Comparison of ENCODE assay signal across 1 cellular context in the genomic region with DNA sequence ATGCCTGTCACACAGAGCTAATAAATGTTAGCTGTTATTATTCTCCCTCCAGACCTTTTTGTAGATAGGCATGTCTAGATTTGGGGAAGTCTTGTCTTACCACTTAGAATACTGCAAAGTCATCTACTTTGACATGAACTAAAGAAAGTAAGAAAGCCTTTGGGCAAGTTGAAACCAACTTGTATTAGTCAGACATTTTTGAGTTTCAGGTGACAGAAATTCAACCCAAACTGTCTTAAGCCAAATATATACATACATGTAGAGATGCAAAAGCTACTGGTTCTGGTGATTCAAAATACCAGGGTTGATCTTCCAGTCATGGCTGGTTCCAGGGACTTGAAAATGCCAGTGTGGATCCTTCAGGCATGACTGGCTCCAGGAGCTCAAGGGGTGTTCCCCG.
TF ChIP-seq lines count a peak whose summit lies in the region.

No MANE protein-coding gene starts in this region.

TF ChIP-seq in GM12878, 131 proteins besides CTCF, POLR2A, EP300 and RAD21:
- TF ChIP-seq HDGF (IDR thresholded peaks at IDR 0.05), result no peak
- TF ChIP-seq CHD1 (IDR thresholded peaks at IDR 0.05; ENCODE audit: low read depth, low read length), result no peak
- TF ChIP-seq PML (IDR thresholded peaks at IDR 0.05; ENCODE audit: low read length), result no peak
- TF ChIP-seq SMARCA5 (IDR thresholded peaks at IDR 0.05), result no peak
- no peak for TF ChIP-seq TCF7 (IDR thresholded peaks at IDR 0.05; ENCODE audit: borderline replicate concordance)
- TF ChIP-seq FOXK2 (IDR thresholded peaks at IDR 0.05), result no peak
- TF ChIP-seq GATAD2B (conservative IDR thresholded peaks at IDR 0.05; ENCODE audit: low read depth), result no peak
- no peak for TF ChIP-seq ZNF274 (IDR thresholded peaks at IDR 0.05; ENCODE audit: insufficient read depth, insufficient read length)
- no peak for TF ChIP-seq CREM (IDR thresholded peaks at IDR 0.05; ENCODE audit: low read depth)
- no peak for TF ChIP-seq BHLHE40 (IDR thresholded peaks at IDR 0.05; ENCODE audit: borderline replicate concordance in 1 of 2, low read depth in 2 of 2, low read length in 1 of 2)
- no peak for TF ChIP-seq RAD51 (IDR thresholded peaks at IDR 0.05)
- TF ChIP-seq BACH1 (IDR thresholded peaks at IDR 0.05; ENCODE audit: borderline replicate concordance), result no peak
- TF ChIP-seq, protein P1, sequence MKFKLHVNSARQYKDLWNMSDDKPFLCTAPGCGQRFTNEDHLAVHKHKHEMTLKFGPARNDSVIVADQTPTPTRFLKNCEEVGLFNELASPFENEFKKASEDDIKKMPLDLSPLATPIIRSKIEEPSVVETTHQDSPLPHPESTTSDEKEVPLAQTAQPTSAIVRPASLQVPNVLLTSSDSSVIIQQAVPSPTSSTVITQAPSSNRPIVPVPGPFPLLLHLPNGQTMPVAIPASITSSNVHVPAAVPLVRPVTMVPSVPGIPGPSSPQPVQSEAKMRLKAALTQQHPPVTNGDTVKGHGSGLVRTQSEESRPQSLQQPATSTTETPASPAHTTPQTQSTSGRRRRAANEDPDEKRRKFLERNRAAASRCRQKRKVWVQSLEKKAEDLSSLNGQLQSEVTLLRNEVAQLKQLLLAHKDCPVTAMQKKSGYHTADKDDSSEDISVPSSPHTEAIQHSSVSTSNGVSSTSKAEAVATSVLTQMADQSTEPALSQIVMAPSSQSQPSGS (IDR thresholded peaks at IDR 0.05; ENCODE audit: low read length), result no peak
- TF ChIP-seq, protein P2, sequence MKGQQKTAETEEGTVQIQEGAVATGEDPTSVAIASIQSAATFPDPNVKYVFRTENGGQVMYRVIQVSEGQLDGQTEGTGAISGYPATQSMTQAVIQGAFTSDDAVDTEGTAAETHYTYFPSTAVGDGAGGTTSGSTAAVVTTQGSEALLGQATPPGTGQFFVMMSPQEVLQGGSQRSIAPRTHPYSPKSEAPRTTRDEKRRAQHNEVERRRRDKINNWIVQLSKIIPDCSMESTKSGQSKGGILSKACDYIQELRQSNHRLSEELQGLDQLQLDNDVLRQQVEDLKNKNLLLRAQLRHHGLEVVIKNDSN (IDR thresholded peaks at IDR 0.05; ENCODE audit: borderline replicate concordance, extremely low read length, insufficient read depth, low read depth, low read length), result no peak
- no peak for TF ChIP-seq ESRRA (IDR thresholded peaks at IDR 0.05; ENCODE audit: low read length)
- TF ChIP-seq, protein P3, sequence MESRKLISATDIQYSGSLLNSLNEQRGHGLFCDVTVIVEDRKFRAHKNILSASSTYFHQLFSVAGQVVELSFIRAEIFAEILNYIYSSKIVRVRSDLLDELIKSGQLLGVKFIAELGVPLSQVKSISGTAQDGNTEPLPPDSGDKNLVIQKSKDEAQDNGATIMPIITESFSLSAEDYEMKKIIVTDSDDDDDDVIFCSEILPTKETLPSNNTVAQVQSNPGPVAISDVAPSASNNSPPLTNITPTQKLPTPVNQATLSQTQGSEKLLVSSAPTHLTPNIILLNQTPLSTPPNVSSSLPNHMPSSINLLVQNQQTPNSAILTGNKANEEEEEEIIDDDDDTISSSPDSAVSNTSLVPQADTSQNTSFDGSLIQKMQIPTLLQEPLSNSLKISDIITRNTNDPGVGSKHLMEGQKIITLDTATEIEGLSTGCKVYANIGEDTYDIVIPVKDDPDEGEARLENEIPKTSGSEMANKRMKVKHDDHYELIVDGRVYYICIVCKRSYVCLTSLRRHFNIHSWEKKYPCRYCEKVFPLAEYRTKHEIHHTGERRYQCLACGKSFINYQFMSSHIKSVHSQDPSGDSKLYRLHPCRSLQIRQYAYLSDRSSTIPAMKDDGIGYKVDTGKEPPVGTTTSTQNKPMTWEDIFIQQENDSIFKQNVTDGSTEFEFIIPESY (IDR thresholded peaks at IDR 0.05), result no peak
